8 cellular contexts compared by ENCODE assay signal in the genomic region with DNA sequence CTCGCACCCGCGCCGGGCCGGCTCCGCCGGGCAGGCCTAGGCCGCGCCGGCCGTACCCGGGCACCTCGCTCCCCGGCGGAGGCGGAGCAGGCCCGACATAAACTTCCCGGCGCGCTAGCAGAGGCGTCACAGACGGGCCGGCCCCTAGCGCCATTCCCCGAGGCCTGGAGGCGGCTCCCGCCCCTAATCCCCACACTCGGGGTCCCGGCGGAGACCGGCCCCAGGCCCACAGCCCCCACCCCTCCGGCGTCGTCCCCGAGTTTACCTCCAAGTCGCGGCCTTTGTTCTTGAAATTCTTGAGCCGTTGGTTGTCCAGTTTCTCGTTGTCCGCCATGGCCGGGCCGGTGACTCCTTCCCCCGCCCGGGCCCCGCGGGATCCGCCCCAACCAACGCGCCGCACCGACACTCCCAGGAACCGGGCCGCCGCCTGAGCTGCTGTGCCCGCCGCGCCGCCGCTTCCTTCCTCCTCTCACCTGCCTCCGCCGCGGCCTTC. TPM values are rescaled to one million over a fixed set of nuclear protein-coding genes. Genes with fewer than 3 reads are reported as not detected.
A peak's percentile ranks its signal among the peaks of the same experiment; 100 is the strongest.
DNase-seq lines count a peak whose midpoint lies in the region; ATAC-seq and TF ChIP-seq lines count a peak whose summit lies in the region.

No MANE protein-coding gene starts in this region.

- ATAC-seq in GM19397 (IDR thresholded peaks at IDR 0.05; ENCODE audit: unreplicated experiment) (peak; percentile 52), HG03460 (IDR thresholded peaks at IDR 0.05; ENCODE audit: unreplicated experiment) (peak; percentile 38)

- H3K27ac ChIP-seq in RWPE1 (peak overlapping the region; percentile 100), angular gyrus (ENCODE audit: low read depth, low read length) (peak overlapping the region; percentile 72), hepatocyte (peak overlapping the region; percentile 100)

- TF ChIP-seq CTCF in RWPE1 (conservative IDR thresholded peaks at IDR 0.05; ENCODE audit: low read depth): no peak
- TF ChIP-seq CTCF in hepatocyte (IDR thresholded peaks at IDR 0.05; ENCODE audit: poor library complexity): no peak

- WGBS in hepatocyte (ENCODE audit: low lambda C conversion rate, missing lambda C conversion rate): 4% methylated on average over 10 of the region's 62 CpGs

- H3K9me2 ChIP-seq in hepatocyte (replicated peaks; ENCODE audit: insufficient read depth): no peaks in the 10 kb centered on the region

- H3K4me2 ChIP-seq in hepatocyte: peak overlapping the region; percentile 39

- peak overlapping the region; percentile 82 for H2AFZ ChIP-seq in hepatocyte

- peak overlapping the region; percentile 66 for H3K4me3 ChIP-seq in hepatocyte
- H3K4me3 ChIP-seq in skeletal muscle cell (ENCODE audit: low read depth, low read length): peak overlapping the region; percentile 76

- POLR2A ChIA-PET in RWPE1 (lab: Yijun Ruan, JAX; ENCODE audit: low non-redundant PET): interaction anchor here (0.5 kb wide), 1 partner anchor 58 kb away, joined by 7 read pairs; no protein-coding TSS in a partner anchor

- no peaks in the 10 kb centered on the region for H3K36me3 ChIP-seq in hepatocyte (replicated peaks; ENCODE audit: insufficient read depth, low read depth)

- CTCF ChIA-PET in RWPE1 (lab: Yijun Ruan, JAX): no interaction called here

- H3K4me1 ChIP-seq in hepatocyte (ENCODE audit: insufficient read depth): peaks cover 18% of the 10 kb centered on the region

- H3K9me3 ChIP-seq in hepatocyte (ENCODE audit: low read depth): no peaks in the 10 kb centered on the region

- no peaks in the 10 kb centered on the region for H3K27me3 ChIP-seq in hepatocyte

- H3K79me2 ChIP-seq in hepatocyte: peaks cover 56% of the 10 kb centered on the region

- peak; percentile 58 for DNase-seq in COR-L47 (lab: John Stamatoyannopoulos, UW)
- peak; percentile 35 for DNase-seq in RWPE1 (ENCODE audit: low spot score)
- peak; percentile 88 for DNase-seq in hepatocyte (ENCODE audit: low spot score)
- no peak for DNase-seq in skeletal muscle cell (ENCODE audit: low read depth)
- no peak for DNase-seq in MV-4-11 (lab: John Stamatoyannopoulos, UW)

- H4K20me1 ChIP-seq in hepatocyte (ENCODE audit: insufficient read depth, poor library complexity, severe bottlenecking): peaks cover 45% of the 10 kb centered on the region

RNA-seq across cellular contexts. Expression of a gene that starts 0.4 kb away (rescaled TPM):
- total RNA-seq in hepatocyte: 22.3 and 26.6 TPM in 2 replicates
- 6.8 and 13.0 TPM in 2 replicates for polyA plus RNA-seq in hepatocyte

Comparison
In these comparisons a context has a peak if more than half of its experiments do, and no peak if none do; other contexts are left out.
1. DNase-seq: peak in COR-L47 (single experiment), RWPE1 (single experiment) and hepatocyte (single experiment); none in skeletal muscle cell (single experiment) and MV-4-11 (single experiment).
2. Peak in every context shown above with its lines, with median percentiles within 50 percentile points of each other: H3K27ac ChIP-seq.